8 cellular contexts compared by ENCODE assay signal in the genomic region with DNA sequence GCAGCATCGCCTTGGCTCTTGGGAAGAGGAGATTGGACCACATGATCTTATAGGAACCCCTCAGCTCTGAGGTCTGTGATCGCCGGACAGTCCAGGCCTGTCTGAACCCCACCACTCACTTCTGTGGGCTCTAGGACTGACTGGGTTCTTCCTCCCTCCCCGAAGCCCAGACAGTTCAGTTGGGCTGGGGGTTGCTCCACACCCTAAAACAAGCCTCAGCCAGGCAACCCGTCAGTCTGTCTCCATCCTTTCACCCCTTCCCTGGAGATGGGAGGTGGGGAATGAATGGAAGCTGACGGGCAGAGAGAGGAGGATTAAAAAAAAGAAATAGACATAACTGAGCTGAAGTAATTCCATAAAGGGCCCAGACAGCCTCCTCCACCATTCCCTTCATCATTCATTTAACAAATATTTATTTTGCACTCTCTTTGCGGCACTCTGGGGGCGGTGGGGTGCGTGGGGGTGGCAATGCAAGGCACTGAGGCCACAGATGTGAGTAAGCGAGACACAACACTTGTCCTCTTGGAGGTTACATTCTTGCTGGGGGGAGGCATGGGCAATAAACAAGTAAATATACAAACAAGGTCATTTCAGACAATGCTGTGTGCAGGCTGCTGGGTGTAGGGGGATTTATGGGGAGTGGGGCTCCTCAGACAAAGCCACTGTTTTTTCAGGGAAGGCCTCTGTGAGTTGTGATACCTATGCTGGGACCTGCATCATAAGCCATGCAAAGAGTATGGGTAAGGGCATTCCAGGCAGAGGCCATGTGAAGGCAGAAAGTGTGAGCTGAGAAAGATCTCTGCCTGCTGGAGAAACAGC. TPM values are rescaled to one million over a fixed set of nuclear protein-coding genes. Genes with fewer than 3 reads are reported as not detected.
DNase-seq lines count a peak whose midpoint lies in the region; ATAC-seq and TF ChIP-seq lines count a peak whose summit lies in the region.

No MANE protein-coding gene starts in this region.

- H3K4me3 ChIP-seq in iPS-18a (ENCODE audit: low read length) (peak overlapping the region; percentile 36), testis (peak overlapping the region; percentile 39 to 58), gastroesophageal sphincter (peak overlapping the region in 1 of 2 donors; percentile 49)

- ATAC-seq in gastroesophageal sphincter: no peak

- no peak for TF ChIP-seq EP300 in gastroesophageal sphincter (IDR thresholded peaks at IDR 0.05)

- H3K27ac ChIP-seq in iPS-18a (ENCODE audit: low read length) (no peak overlapping the region), testis (no peak overlapping the region), gastroesophageal sphincter (no peak overlapping the region)

- no peak for TF ChIP-seq CTCF in testis (IDR thresholded peaks at IDR 0.05)
- TF ChIP-seq CTCF in gastroesophageal sphincter (IDR thresholded peaks at IDR 0.05): no peak

- H3K9ac ChIP-seq in iPS-18a (ENCODE audit: low read length): no peak overlapping the region

- H3K4me1 ChIP-seq in iPS-18a (ENCODE audit: control insufficient read depth, low read depth, low read length) (peaks cover 24% of the 10 kb centered on the region), testis (peaks cover 19% of the 10 kb centered on the region), gastroesophageal sphincter (peaks cover 0 to 40% (median 21%) of the 10 kb centered on the region in 3 donors)

- H3K27me3 ChIP-seq in iPS-18a (ENCODE audit: control insufficient read depth, insufficient read depth, low read length) (peaks cover 98% of the 10 kb centered on the region), testis (no peaks in the 10 kb centered on the region), gastroesophageal sphincter (peaks cover 66% of the 10 kb centered on the region)

- H3K36me3 ChIP-seq in iPS-18a (ENCODE audit: control insufficient read depth, low read depth, low read length): no peaks in the 10 kb centered on the region
- no peaks in the 10 kb centered on the region for H3K36me3 ChIP-seq in testis (ENCODE audit: low read depth, missing control alignments)
- no peaks in the 10 kb centered on the region for H3K36me3 ChIP-seq in gastroesophageal sphincter

- TF ChIP-seq POLR2A in testis (IDR thresholded peaks at IDR 0.05): no peak
- TF ChIP-seq POLR2A in gastroesophageal sphincter (IDR thresholded peaks at IDR 0.05): no peak

- DNase-seq in activated naive CD4-positive, alpha-beta T cell treated with Interleukin-2 at 50 U/mL for 16 hours: peak; percentile 59
- no peak for DNase-seq in activated naive CD4-positive, alpha-beta T cell treated with anti-CD3 and anti-CD28 coated beads, Interleukin-2, amount 50 U/mL, for 16 hours
- peak; percentile 48 to 49 for DNase-seq in activated CD4-positive, alpha-beta T cell treated with anti-CD3 and anti-CD28 coated beads, Interleukin-2, amount 50 U/mL, for 4 hours
- DNase-seq in testis (no peak), T-helper 9 cell (no peak), GM19240 (ENCODE audit: insufficient read length, low spot score) (no peak)

- no peaks in the 10 kb centered on the region for H3K9me3 ChIP-seq in iPS-18a (ENCODE audit: control insufficient read depth, low read depth, low read length)
- H3K9me3 ChIP-seq in testis: no peaks in the 10 kb centered on the region
- no peaks in the 10 kb centered on the region for H3K9me3 ChIP-seq in gastroesophageal sphincter

- intact Hi-C loops in testis (cut with DNase I; ENCODE audit: low total_unique reads): no loop called here

- 41 to 50% methylated on average over 9 to 10 of the region's 10 CpGs for WGBS in testis, 2 donors
- WGBS in gastroesophageal sphincter (ENCODE audit: low coverage in 1 of 2), 2 donors: 26 to 37% methylated on average over 3 to 6 of the region's 10 CpGs

RNA-seq across cellular contexts. Expression of a gene that starts 12.9 kb away (rescaled TPM):
- total RNA-seq in testis (1 to 10 TPM; 1.5 to 2.5 TPM), gastroesophageal sphincter (not detected)
- polyA plus RNA-seq in testis (ENCODE audit: insufficient read depth, low read depth, low replicate concordance): 2.1 TPM

RNA-seq across cellular contexts. Expression of a gene that starts 34.0 kb away (rescaled TPM):
- total RNA-seq in testis: 10 to 100 TPM in 1 of 2 donors, 1 to 10 TPM in 1; 5.5 to 46.5 TPM
- polyA plus RNA-seq in testis (ENCODE audit: insufficient read depth, low read depth, low replicate concordance): 2.7 TPM
- total RNA-seq in gastroesophageal sphincter: 1 to 10 TPM; 1.3 to 4.2 (median 4.0) TPM

Comparison
In these comparisons a context has a peak if more than half of its experiments do, and no peak if none do; other contexts are left out.
1. DNase-seq: peak in activated naive CD4-positive, alpha-beta T cell treated with Interleukin-2 at 50 U/mL for 16 hours (single experiment) and activated CD4-positive, alpha-beta T cell treated with anti-CD3 and anti-CD28 coated beads, Interleukin-2, amount 50 U/mL, for 4 hours (2 of 2); none in activated naive CD4-positive, alpha-beta T cell treated with anti-CD3 and anti-CD28 coated beads, Interleukin-2, amount 50 U/mL, for 16 hours (single experiment), testis (single experiment), T-helper 9 cell (single experiment) and GM19240 (single experiment).